1 cellular context compared by ENCODE assay signal in the genomic region with DNA sequence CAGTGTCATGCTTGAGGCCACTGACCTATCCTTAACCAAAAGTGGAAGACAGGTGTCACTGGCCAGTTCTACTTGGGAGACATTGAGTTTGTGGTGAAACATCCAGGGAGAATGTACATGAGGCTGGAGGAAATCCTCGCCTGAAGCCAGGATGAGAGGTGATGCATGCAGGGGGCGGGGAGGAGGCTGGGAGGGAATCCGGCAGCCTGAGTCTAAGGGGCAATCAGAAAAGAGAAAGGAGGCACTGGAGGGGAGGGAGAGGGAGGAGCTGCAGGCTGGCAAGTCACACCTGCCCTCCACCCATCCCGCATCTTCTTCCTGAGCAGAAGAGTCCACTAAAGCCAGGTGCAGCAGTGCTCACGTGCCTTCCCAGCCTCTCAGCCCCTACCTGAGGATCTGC.
TF ChIP-seq lines count a peak whose summit lies in the region.

No MANE protein-coding gene starts in this region.

TF ChIP-seq in HepG2, 621 proteins besides CTCF, POLR2A, EP300 and RAD21:
- TF ChIP-seq ZNF687 (CRISPR knock-in tag; IDR thresholded peaks at IDR 0.05) (no peak), POLR2AphosphoS2 (IDR thresholded peaks at IDR 0.05; ENCODE audit: low read depth, low read length) (no peak), ZSCAN9 (CRISPR knock-in tag; IDR thresholded peaks at IDR 0.05; ENCODE audit: borderline replicate concordance) (no peak), TBL1XR1 (IDR thresholded peaks at IDR 0.05; ENCODE audit: borderline replicate concordance, low read length, partially characterized antibody) (no peak), YEATS2 (CRISPR knock-in tag; IDR thresholded peaks at IDR 0.05; ENCODE audit: borderline replicate concordance) (no peak), ARHGAP35 (CRISPR knock-in tag; IDR thresholded peaks at IDR 0.05; ENCODE audit: borderline replicate concordance) (no peak), MED13 (CRISPR knock-in tag; IDR thresholded peaks at IDR 0.05) (no peak), CHCHD3 (CRISPR knock-in tag; IDR thresholded peaks at IDR 0.05) (no peak), GABPB1 (CRISPR knock-in tag; IDR thresholded peaks at IDR 0.05) (no peak), ZBTB1 (CRISPR knock-in tag; IDR thresholded peaks at IDR 0.05; ENCODE audit: borderline replicate concordance) (no peak), HIC2 (CRISPR knock-in tag; IDR thresholded peaks at IDR 0.05; ENCODE audit: low read depth) (no peak), SPEN (CRISPR knock-in tag; IDR thresholded peaks at IDR 0.05; ENCODE audit: low read depth) (no peak), ATF2 (CRISPR knock-in tag; IDR thresholded peaks at IDR 0.05) (no peak), ZNF343 (CRISPR knock-in tag; IDR thresholded peaks at IDR 0.05) (no peak)
- TF ChIP-seq, protein P1, sequence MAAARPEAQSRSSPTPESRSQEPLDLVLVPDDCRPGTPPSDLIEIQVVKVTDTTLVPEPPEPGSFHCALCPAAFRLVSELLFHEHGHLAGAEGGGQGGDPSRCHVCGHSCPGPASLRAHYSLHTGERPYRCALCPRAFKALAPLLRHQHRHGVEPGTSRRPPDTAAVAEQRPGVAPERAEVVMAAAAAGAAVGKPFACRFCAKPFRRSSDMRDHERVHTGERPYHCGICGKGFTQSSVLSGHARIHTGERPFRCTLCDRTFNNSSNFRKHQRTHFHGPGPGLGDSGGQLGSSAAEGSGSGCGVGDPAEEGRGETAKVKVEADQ (CRISPR knock-in tag; IDR thresholded peaks at IDR 0.05; ENCODE audit: borderline replicate concordance), result no peak
- TF ChIP-seq, protein P2, sequence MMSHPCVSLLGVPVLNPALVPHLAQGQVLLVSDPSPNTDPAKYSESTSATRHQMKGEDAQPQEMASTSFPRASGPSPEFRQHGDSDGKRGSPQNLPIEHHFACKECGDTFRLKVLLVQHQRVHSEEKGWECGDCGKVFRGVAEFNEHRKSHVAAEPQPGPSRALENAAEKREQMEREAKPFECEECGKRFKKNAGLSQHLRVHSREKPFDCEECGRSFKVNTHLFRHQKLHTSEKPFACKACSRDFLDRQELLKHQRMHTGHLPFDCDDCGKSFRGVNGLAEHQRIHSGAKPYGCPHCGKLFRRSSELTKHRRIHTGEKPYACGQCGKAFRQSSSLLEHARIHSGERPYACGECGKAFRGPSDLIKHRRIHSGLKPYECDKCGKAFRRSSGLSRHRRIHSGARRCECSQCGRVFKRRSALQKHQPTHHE (CRISPR knock-in tag; IDR thresholded peaks at IDR 0.05; ENCODE audit: borderline replicate concordance), result no peak
- TF ChIP-seq, protein P3, sequence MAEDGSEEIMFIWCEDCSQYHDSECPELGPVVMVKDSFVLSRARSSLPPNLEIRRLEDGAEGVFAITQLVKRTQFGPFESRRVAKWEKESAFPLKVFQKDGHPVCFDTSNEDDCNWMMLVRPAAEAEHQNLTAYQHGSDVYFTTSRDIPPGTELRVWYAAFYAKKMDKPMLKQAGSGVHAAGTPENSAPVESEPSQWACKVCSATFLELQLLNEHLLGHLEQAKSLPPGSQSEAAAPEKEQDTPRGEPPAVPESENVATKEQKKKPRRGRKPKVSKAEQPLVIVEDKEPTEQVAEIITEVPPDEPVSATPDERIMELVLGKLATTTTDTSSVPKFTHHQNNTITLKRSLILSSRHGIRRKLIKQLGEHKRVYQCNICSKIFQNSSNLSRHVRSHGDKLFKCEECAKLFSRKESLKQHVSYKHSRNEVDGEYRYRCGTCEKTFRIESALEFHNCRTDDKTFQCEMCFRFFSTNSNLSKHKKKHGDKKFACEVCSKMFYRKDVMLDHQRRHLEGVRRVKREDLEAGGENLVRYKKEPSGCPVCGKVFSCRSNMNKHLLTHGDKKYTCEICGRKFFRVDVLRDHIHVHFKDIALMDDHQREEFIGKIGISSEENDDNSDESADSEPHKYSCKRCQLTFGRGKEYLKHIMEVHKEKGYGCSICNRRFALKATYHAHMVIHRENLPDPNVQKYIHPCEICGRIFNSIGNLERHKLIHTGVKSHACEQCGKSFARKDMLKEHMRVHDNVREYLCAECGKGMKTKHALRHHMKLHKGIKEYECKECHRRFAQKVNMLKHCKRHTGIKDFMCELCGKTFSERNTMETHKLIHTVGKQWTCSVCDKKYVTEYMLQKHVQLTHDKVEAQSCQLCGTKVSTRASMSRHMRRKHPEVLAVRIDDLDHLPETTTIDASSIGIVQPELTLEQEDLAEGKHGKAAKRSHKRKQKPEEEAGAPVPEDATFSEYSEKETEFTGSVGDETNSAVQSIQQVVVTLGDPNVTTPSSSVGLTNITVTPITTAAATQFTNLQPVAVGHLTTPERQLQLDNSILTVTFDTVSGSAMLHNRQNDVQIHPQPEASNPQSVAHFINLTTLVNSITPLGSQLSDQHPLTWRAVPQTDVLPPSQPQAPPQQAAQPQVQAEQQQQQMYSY (CRISPR knock-in tag; IDR thresholded peaks at IDR 0.05), result no peak
- TF ChIP-seq, protein P4, sequence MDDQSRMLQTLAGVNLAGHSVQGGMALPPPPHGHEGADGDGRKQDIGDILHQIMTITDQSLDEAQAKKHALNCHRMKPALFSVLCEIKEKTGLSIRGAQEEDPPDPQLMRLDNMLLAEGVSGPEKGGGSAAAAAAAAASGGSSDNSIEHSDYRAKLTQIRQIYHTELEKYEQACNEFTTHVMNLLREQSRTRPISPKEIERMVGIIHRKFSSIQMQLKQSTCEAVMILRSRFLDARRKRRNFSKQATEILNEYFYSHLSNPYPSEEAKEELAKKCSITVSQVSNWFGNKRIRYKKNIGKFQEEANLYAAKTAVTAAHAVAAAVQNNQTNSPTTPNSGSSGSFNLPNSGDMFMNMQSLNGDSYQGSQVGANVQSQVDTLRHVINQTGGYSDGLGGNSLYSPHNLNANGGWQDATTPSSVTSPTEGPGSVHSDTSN (CRISPR knock-in tag; IDR thresholded peaks at IDR 0.05; ENCODE audit: borderline replicate concordance), result no peak
TF ChIP-seq in HepG2: peak in this region for 0.
